In the genomic region with DNA sequence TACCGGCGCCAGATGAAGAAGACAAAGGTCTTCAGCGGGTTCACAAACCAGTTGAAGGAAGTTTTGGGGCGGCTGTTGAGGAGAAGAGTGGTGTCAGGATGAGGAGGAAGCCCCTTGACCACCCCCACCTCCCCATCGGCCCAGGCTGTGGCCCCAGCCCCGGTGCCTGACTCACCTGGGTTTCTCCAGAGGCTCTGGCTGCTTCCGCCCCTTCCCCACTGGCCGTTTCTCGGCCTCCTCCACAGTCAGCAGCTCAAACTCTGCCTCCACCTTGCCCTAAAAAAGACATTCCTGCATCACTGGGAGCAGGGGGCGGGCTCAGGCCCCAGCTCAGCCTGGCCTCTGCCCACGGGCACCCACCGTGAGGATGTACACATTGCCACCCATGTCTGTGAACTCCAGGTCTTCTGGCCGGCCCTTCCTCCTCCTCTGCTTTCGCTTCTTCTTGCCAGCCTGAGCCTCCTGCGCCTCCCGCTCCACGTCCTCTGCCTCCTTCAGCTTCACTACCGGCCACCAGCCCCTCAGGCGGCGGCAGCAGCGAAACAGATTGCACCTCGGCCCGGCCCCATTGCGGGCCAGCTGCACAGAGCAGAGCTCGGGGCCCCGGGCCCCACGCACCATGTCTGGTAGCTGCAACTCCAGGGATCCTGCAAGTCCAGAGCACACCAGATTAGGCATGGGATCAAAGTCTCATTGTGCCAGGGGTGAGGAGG, we compare ENCODE assay signal across 20 cellular contexts. TPM values are rescaled to one million over a fixed set of nuclear protein-coding genes. Genes with fewer than 3 reads are reported as not detected.
DNase-seq lines count a peak whose midpoint lies in the region; ATAC-seq and TF ChIP-seq lines count a peak whose summit lies in the region.
"Had no signal": no experiment of that assay in that cellular context is flagged by ENCODE, and none has a peak within 500 bp of the region (broad histone marks: within the 10 kb centered on the region; RNA-seq: fewer than 3 reads in every experiment).

No MANE protein-coding gene starts in this region.

- H3K9me3 ChIP-seq in RWPE2 (ENCODE audit: severe bottlenecking) (no peaks in the 10 kb centered on the region), HAP-1 (no peaks in the 10 kb centered on the region)
- H3K9me3 ChIP-seq: A549 had no signal

- H3K4me1 ChIP-seq in RWPE2 (ENCODE audit: insufficient read depth, poor library complexity, severe bottlenecking), result no peaks in the 10 kb centered on the region
- no peaks in the 10 kb centered on the region for H3K4me1 ChIP-seq in HAP-1
- H3K4me1 ChIP-seq: A549 had no signal

- H3K4me3 ChIP-seq in H7 (ENCODE audit: insufficient read depth, low read depth, low read length) (no peak overlapping the region), RWPE2 (ENCODE audit: severe bottlenecking) (no peak overlapping the region), HAP-1 (no peak overlapping the region)
- H3K4me3 ChIP-seq: A549 had no signal

- peaks cover 26% of the 10 kb centered on the region for H3K36me3 ChIP-seq in H7 (replicated peaks; ENCODE audit: control insufficient read depth, insufficient read depth, low read length)
- peaks cover 34% of the 10 kb centered on the region for H3K36me3 ChIP-seq in RWPE2 (ENCODE audit: low read depth)
- peaks cover 31% of the 10 kb centered on the region for H3K36me3 ChIP-seq in HAP-1 (replicated peaks)

- peak overlapping the region in 1 of 7 donors; percentile 77 for H3K27ac Mint-ChIP-seq in CD14-positive monocyte
- H3K27ac Mint-ChIP-seq in activated T-helper 17 cell treated with anti-CD3 and anti-CD28 coated beads, Interleukin-2, amount 50 U/mL, for 72 hours, result no peak overlapping the region

- H3K27me3 Mint-ChIP-seq in CD14-positive monocyte (ENCODE audit: low read depth in 3 of 3), result no peaks in the 10 kb centered on the region
- H3K27me3 Mint-ChIP-seq in activated T-helper 17 cell treated with anti-CD3 and anti-CD28 coated beads, Interleukin-2, amount 50 U/mL, for 72 hours, result no peaks in the 10 kb centered on the region

- TF ChIP-seq CTCF in CD14-positive monocyte (IDR thresholded peaks at IDR 0.05), result no peak
- TF ChIP-seq CTCF in RWPE2 (IDR thresholded peaks at IDR 0.05; ENCODE audit: poor library complexity, severe bottlenecking), result no peak

- H3K4me1 Mint-ChIP-seq in CD14-positive monocyte, result no peaks in the 10 kb centered on the region
- H3K4me1 Mint-ChIP-seq in activated T-helper 17 cell treated with anti-CD3 and anti-CD28 coated beads, Interleukin-2, amount 50 U/mL, for 72 hours, result peaks cover 5% of the 10 kb centered on the region

- H3K27ac ChIP-seq in RWPE2 (ENCODE audit: poor library complexity, severe bottlenecking), result no peak overlapping the region
- H3K27ac ChIP-seq: A549, KMS-11 had no signal

- no peak overlapping the region for H3K4me3 Mint-ChIP-seq in CD14-positive monocyte
- no peak overlapping the region for H3K4me3 Mint-ChIP-seq in activated T-helper 17 cell treated with anti-CD3 and anti-CD28 coated beads, Interleukin-2, amount 50 U/mL, for 72 hours

- ATAC-seq in RWPE2 (ENCODE audit: low read depth) (no peak), HG02885 (IDR thresholded peaks at IDR 0.05; ENCODE audit: poor library complexity, unreplicated experiment) (no peak), HG02763 (IDR thresholded peaks at IDR 0.05; ENCODE audit: unreplicated experiment) (no peak)
- no peak for ATAC-seq in activated T-helper 17 cell treated with anti-CD3 and anti-CD28 coated beads, Interleukin-2, amount 50 U/mL, for 72 hours (replicated peaks)
- ATAC-seq: A549, Right ventricle myocardium inferior had no signal

- intact Hi-C loops in CD14-positive monocyte (cut with micrococcal nuclease), result no loop called here

- H3K36me3 Mint-ChIP-seq in CD14-positive monocyte, result peaks cover 39 to 41% of the 10 kb centered on the region in 2 donors
- peaks cover 12% of the 10 kb centered on the region for H3K36me3 Mint-ChIP-seq in activated T-helper 17 cell treated with anti-CD3 and anti-CD28 coated beads, Interleukin-2, amount 50 U/mL, for 72 hours (ENCODE audit: low read depth)

- no peaks in the 10 kb centered on the region for H3K9me3 Mint-ChIP-seq in CD14-positive monocyte
- no peaks in the 10 kb centered on the region for H3K9me3 Mint-ChIP-seq in activated T-helper 17 cell treated with anti-CD3 and anti-CD28 coated beads, Interleukin-2, amount 50 U/mL, for 72 hours

- DNase-seq in CD14-positive monocyte (ENCODE audit: low spot score) (peak; percentile 18), H7 (peak; percentile 45), RWPE2 (ENCODE audit: low spot score) (peak; percentile 78), mesenteric fat pad (ENCODE audit: low spot score) (peak; percentile 89), HAP-1 (ENCODE audit: low spot score in 2 of 2) (no peak)
- DNase-seq: DMS 273 treated with DMSO at 0.1 percent for 48 hours, DND-41, NCI-H1417, NCI-H187 treated with DMSO at 0.1 percent for 48 hours, NCI-H2227 treated with DMSO at 0.1 percent for 48 hours, NCI-H524 had no signal

- H3K27me3 ChIP-seq in H7 (ENCODE audit: control insufficient read depth, insufficient read depth, low read length) (no peaks in the 10 kb centered on the region), RWPE2 (ENCODE audit: insufficient read depth, poor library complexity, severe bottlenecking) (no peaks in the 10 kb centered on the region), HAP-1 (ENCODE audit: low read depth) (no peaks in the 10 kb centered on the region)

- in situ Hi-C loops in HAP-1 (cut with MboI; ENCODE audit: low sequenced_read_pairs), result no loop called here

RNA-seq across cellular contexts. Expression of a gene that starts 17.3 kb away (rescaled TPM):
- 100 to 1,000 TPM; 128 to 130 TPM for polyA plus RNA-seq in CD14-positive monocyte
- total RNA-seq in H7 (2014; rRNA removed; shearing (Covaris generic)), result 191 and 213 TPM in 2 replicates
- total RNA-seq in mesenteric fat pad, result 138 TPM
- total RNA-seq in activated T-helper 17 cell treated with anti-CD3 and anti-CD28 coated beads, Interleukin-2, amount 50 U/mL, for 72 hours, result 100 to 1,000 TPM; 133 to 142 TPM

RNA-seq across cellular contexts. Expression of a gene that starts 29.7 kb away (rescaled TPM):
- polyA plus RNA-seq in CD14-positive monocyte, result not detected
- total RNA-seq in H7 (2014; rRNA removed; shearing (Covaris generic)), result not detected in 2 replicates
- not detected for total RNA-seq in mesenteric fat pad
- total RNA-seq in activated T-helper 17 cell treated with anti-CD3 and anti-CD28 coated beads, Interleukin-2, amount 50 U/mL, for 72 hours, result not detected
- total RNA-seq: G401, Right ventricle myocardium inferior, SK-MEL-5 had no signal
- polyA plus RNA-seq: A549, BJ had no signal

RNA-seq across cellular contexts. Expression of a gene that starts 56.5 kb away (rescaled TPM):
- under 1 TPM in 1 of 2 donors, not detected in 1; 0.12 TPM for polyA plus RNA-seq in CD14-positive monocyte
- 6.1 and 8.0 TPM in 2 replicates for total RNA-seq in H7 (2014; rRNA removed; shearing (Covaris generic))
- 2.2 TPM for total RNA-seq in mesenteric fat pad
- 10 to 100 TPM in 1 of 2 donors, 1 to 10 TPM in 1; 7.2 to 52.4 TPM for total RNA-seq in activated T-helper 17 cell treated with anti-CD3 and anti-CD28 coated beads, Interleukin-2, amount 50 U/mL, for 72 hours

Comparison
In these comparisons a context has a peak if more than half of its experiments do, and no peak if none do; other contexts are left out.
1. DNase-seq: peak in CD14-positive monocyte (single experiment), H7 (single experiment), RWPE2 (single experiment) and mesenteric fat pad (single experiment); none in HAP-1 (0 of 2).